Comparison of ENCODE assay signal across 17 cellular contexts in genomic region chr5:100131161-100131560, GRCh38.
"Had no signal": no experiment of that assay in that cellular context is flagged by ENCODE, and none has a peak within 500 bp of the region (broad histone marks: within the 10 kb centered on the region; RNA-seq: fewer than 3 reads in every experiment).

No MANE protein-coding gene starts in this region.

- H3K9me3 ChIP-seq: body of pancreas, heart left ventricle, left ventricle myocardium inferior, upper lobe of left lung had no signal

- H3K27ac ChIP-seq: body of pancreas, heart left ventricle, left ventricle myocardium inferior, upper lobe of left lung had no signal

- H3K36me3 ChIP-seq: heart left ventricle, left ventricle myocardium inferior, upper lobe of left lung had no signal

- H3K4me3 Mint-ChIP-seq: activated CD4-positive, alpha-beta T cell treated with anti-CD3 and anti-CD28 coated beads, Interleukin-2, amount 10 ng/mL, durations not matched to agents 7 days and 5 days; activated naive CD4-positive, alpha-beta T cell treated with anti-CD3 and anti-CD28 coated beads for 36 hours; activated T-helper 17 cell treated with anti-CD3 and anti-CD28 coated beads, Interleukin-2, amount 50 U/mL, for 72 hours; dendritic cell treated with granulocyte-macrophage colony-stimulating factor and Interleukin-4, amounts not matched to agents 40 ng/mL and 50 ng/mL, for 4 days; endodermal cell; memory B cell had no signal

- DNase-seq: activated CD4-positive, alpha-beta T cell treated with anti-CD3 and anti-CD28 coated beads, Interleukin-2, amount 10 ng/mL, durations not matched to agents 7 days and 5 days; activated CD4-positive, CD25-positive, alpha-beta regulatory T cell; activated naive CD4-positive, alpha-beta T cell treated with anti-CD3 and anti-CD28 coated beads for 36 hours; activated T-cell treated with anti-CD3 and anti-CD28 coated beads for 4 hours; body of pancreas; endodermal cell; heart left ventricle; left ventricle myocardium inferior; stimulated activated CD4-positive, alpha-beta T cell treated with anti-CD3 and anti-CD28 coated beads, Interleukin-4, amount 100 ng/mL, for 1 hour; stimulated activated CD8-positive, alpha-beta memory T cell treated with anti-CD3 and anti-CD28 coated beads, Interleukin-4, amount 100 ng/mL, for 48 hours; stimulated activated naive CD8-positive, alpha-beta T cell treated with anti-CD3 and anti-CD28 coated beads, Interleukin-15, Interleukin-2, amounts not matched to agents 100 U/mL and 50 U/mL, for 24 hours; T-helper 2 cell; upper lobe of left lung had no signal

- H3K4me3 ChIP-seq: body of pancreas, heart left ventricle, left ventricle myocardium inferior, upper lobe of left lung had no signal

- H3K4me1 Mint-ChIP-seq: activated CD4-positive, alpha-beta T cell treated with anti-CD3 and anti-CD28 coated beads, Interleukin-2, amount 10 ng/mL, durations not matched to agents 7 days and 5 days; activated T-helper 17 cell treated with anti-CD3 and anti-CD28 coated beads, Interleukin-2, amount 50 U/mL, for 72 hours; memory B cell had no signal

- H3K27ac Mint-ChIP-seq: activated CD4-positive, alpha-beta T cell treated with anti-CD3 and anti-CD28 coated beads, Interleukin-2, amount 10 ng/mL, durations not matched to agents 7 days and 5 days; activated naive CD4-positive, alpha-beta T cell treated with anti-CD3 and anti-CD28 coated beads for 36 hours; activated T-helper 17 cell treated with anti-CD3 and anti-CD28 coated beads, Interleukin-2, amount 50 U/mL, for 72 hours; dendritic cell treated with granulocyte-macrophage colony-stimulating factor and Interleukin-4, amounts not matched to agents 40 ng/mL and 50 ng/mL, for 4 days; endodermal cell; memory B cell had no signal

- H3K36me3 Mint-ChIP-seq: memory B cell had no signal

- H3K27me3 Mint-ChIP-seq: activated CD4-positive, alpha-beta T cell treated with anti-CD3 and anti-CD28 coated beads, Interleukin-2, amount 10 ng/mL, durations not matched to agents 7 days and 5 days; activated T-helper 17 cell treated with anti-CD3 and anti-CD28 coated beads, Interleukin-2, amount 50 U/mL, for 72 hours; dendritic cell treated with granulocyte-macrophage colony-stimulating factor and Interleukin-4, amounts not matched to agents 40 ng/mL and 50 ng/mL, for 4 days; memory B cell had no signal

- H3K9me3 Mint-ChIP-seq: activated CD4-positive, alpha-beta T cell treated with anti-CD3 and anti-CD28 coated beads, Interleukin-2, amount 10 ng/mL, durations not matched to agents 7 days and 5 days; activated naive CD4-positive, alpha-beta T cell treated with anti-CD3 and anti-CD28 coated beads for 36 hours; activated T-helper 17 cell treated with anti-CD3 and anti-CD28 coated beads, Interleukin-2, amount 50 U/mL, for 72 hours; dendritic cell treated with granulocyte-macrophage colony-stimulating factor and Interleukin-4, amounts not matched to agents 40 ng/mL and 50 ng/mL, for 4 days; endodermal cell had no signal

- H3K27me3 ChIP-seq: body of pancreas, heart left ventricle, upper lobe of left lung had no signal

- FAIRE-seq: islet of Langerhans had no signal

- H3K4me1 ChIP-seq: body of pancreas, heart left ventricle, left ventricle myocardium inferior, upper lobe of left lung had no signal
